13 cellular contexts compared by ENCODE assay signal in genomic region chr9:83935276-83935890, GRCh38. TPM values are rescaled to one million over a fixed set of nuclear protein-coding genes. Genes with fewer than 3 reads are reported as not detected.
DNase-seq lines count a peak whose midpoint lies in the region; FAIRE-seq and TF ChIP-seq lines count a peak whose summit lies in the region.
"Had no signal": no experiment of that assay in that cellular context is flagged by ENCODE, and none has a peak within 500 bp of the region (broad histone marks: within the 10 kb centered on the region; RNA-seq: fewer than 3 reads in every experiment).

No MANE protein-coding gene starts in this region.

- DNase-seq in H54 (ENCODE audit: insufficient read length, low spot score) (no peak), OCI-M1 (lab: John Stamatoyannopoulos, UW) (peak; percentile 23), epithelial cell of esophagus (ENCODE audit: low read depth) (peak; percentile 61), retinal pigment epithelial cell (ENCODE audit: low read depth) (peak; percentile 88), posterior vena cava (ENCODE audit: low spot score) (no peak), coronary artery (ENCODE audit: low spot score) (no peak), NCI-H146 (lab: John Stamatoyannopoulos, UW) (no peak)
- no peak for DNase-seq in CD4-positive, alpha-beta memory T cell
- DNase-seq: activated CD8-positive, alpha-beta memory T cell treated with anti-CD3 and anti-CD28 coated beads for 24 hours; kidney had no signal

- no peaks in the 10 kb centered on the region for H3K36me3 ChIP-seq in CD4-positive, alpha-beta memory T cell (ENCODE audit: insufficient read depth, low read length)

- peak overlapping the region in 1 of 7 donors; percentile 37 for H3K27ac Mint-ChIP-seq in CD4-positive, alpha-beta memory T cell
- H3K27ac Mint-ChIP-seq: stimulated activated naive CD8-positive, alpha-beta T cell treated with anti-CD3 and anti-CD28 coated beads, Interleukin-15, Interleukin-2, amounts not matched to agents 100 ng/mL and 50 ng/mL, for 24 hours had no signal

- FAIRE-seq in H54 (lab: Jason Lieb, UNC) = peak; percentile 92
- FAIRE-seq: kidney had no signal

- no peak overlapping the region for H3K27ac ChIP-seq in CD4-positive, alpha-beta memory T cell (ENCODE audit: low read depth, low read length)
- no peak overlapping the region for H3K27ac ChIP-seq in coronary artery

- H3K4me1 ChIP-seq in CD4-positive, alpha-beta memory T cell (ENCODE audit: insufficient read depth, low read length) = no peaks in the 10 kb centered on the region

- CTCF ChIA-PET in CD4-positive, alpha-beta memory T cell (lab: Charles Lee; ENCODE audit: partially characterized antibody) = interaction anchor here (0.6 to 3.5 kb wide), 4 partner anchors 238 to 329 kb away, joined by 3 to 23 read pairs (median 8); no protein-coding TSS in a partner anchor

- H3K9me3 Mint-ChIP-seq in CD4-positive, alpha-beta memory T cell = no peaks in the 10 kb centered on the region
- H3K9me3 Mint-ChIP-seq: central memory CD8-positive, alpha-beta T cell; stimulated activated naive CD8-positive, alpha-beta T cell treated with anti-CD3 and anti-CD28 coated beads, Interleukin-15, Interleukin-2, amounts not matched to agents 100 ng/mL and 50 ng/mL, for 24 hours had no signal

- peaks cover 6% of the 10 kb centered on the region in 2 donors for H3K36me3 Mint-ChIP-seq in CD4-positive, alpha-beta memory T cell

- H3K27me3 ChIP-seq in CD4-positive, alpha-beta memory T cell (ENCODE audit: insufficient read depth, low read length) = no peaks in the 10 kb centered on the region

- no peak for TF ChIP-seq POLR2A in H54 (IDR thresholded peaks at IDR 0.05; ENCODE audit: low read depth, low read length)

- H3K27me3 Mint-ChIP-seq in CD4-positive, alpha-beta memory T cell = no peaks in the 10 kb centered on the region
- H3K27me3 Mint-ChIP-seq: central memory CD8-positive, alpha-beta T cell; stimulated activated naive CD8-positive, alpha-beta T cell treated with anti-CD3 and anti-CD28 coated beads, Interleukin-15, Interleukin-2, amounts not matched to agents 100 ng/mL and 50 ng/mL, for 24 hours had no signal

- no peak overlapping the region for H3K4me3 Mint-ChIP-seq in CD4-positive, alpha-beta memory T cell
- H3K4me3 Mint-ChIP-seq: central memory CD8-positive, alpha-beta T cell; stimulated activated naive CD8-positive, alpha-beta T cell treated with anti-CD3 and anti-CD28 coated beads, Interleukin-15, Interleukin-2, amounts not matched to agents 100 ng/mL and 50 ng/mL, for 24 hours had no signal

- no peaks in the 10 kb centered on the region for H3K9me3 ChIP-seq in CD4-positive, alpha-beta memory T cell (ENCODE audit: control insufficient read depth in 1 of 2, low read length in 2 of 2)

- POLR2A ChIA-PET in CD4-positive, alpha-beta memory T cell (lab: Charles Lee; ENCODE audit: partially characterized antibody) = no interaction called here

- no peak for TF ChIP-seq CTCF in epithelial cell of esophagus (IDR thresholded peaks at IDR 0.05; ENCODE audit: insufficient read depth, low read depth, low read length, missing control alignments)
- TF ChIP-seq CTCF in retinal pigment epithelial cell (conservative IDR thresholded peaks at IDR 0.05; ENCODE audit: low read depth, low read length) = no peak
- no peak for TF ChIP-seq CTCF in coronary artery (IDR thresholded peaks at IDR 0.05)

- peaks cover 4 to 12% (median 10%) of the 10 kb centered on the region in 4 donors for H3K4me1 Mint-ChIP-seq in CD4-positive, alpha-beta memory T cell
- H3K4me1 Mint-ChIP-seq: central memory CD8-positive, alpha-beta T cell had no signal

- no peak overlapping the region for H3K4me3 ChIP-seq in epithelial cell of esophagus (ENCODE audit: low read length)
- H3K4me3 ChIP-seq in retinal pigment epithelial cell (ENCODE audit: low read length) = no peak overlapping the region
- H3K4me3 ChIP-seq in CD4-positive, alpha-beta memory T cell (ENCODE audit: low read length in 2 of 2) = no peak overlapping the region
- H3K4me3 ChIP-seq in coronary artery = no peak overlapping the region
- H3K4me3 ChIP-seq: smooth muscle cell had no signal

- intact Hi-C loops in CD4-positive, alpha-beta memory T cell (cut with micrococcal nuclease) = no loop called here
- intact Hi-C loops in posterior vena cava (cut with DNase I) = loop anchor here in 1 of 2 donors (5.0 kb wide), 2 partner anchors 237 to 377 kb away; no protein-coding TSS in a partner anchor

RNA-seq across cellular contexts. Expression of gene KIF27, which starts 14.2 kb away (rescaled TPM):
- total RNA-seq in CD4-positive, alpha-beta memory T cell = 1 to 10 TPM; 4.7 to 5.2 TPM
- 1 to 10 TPM; 1.5 to 2.1 TPM for polyA plus RNA-seq in CD4-positive, alpha-beta memory T cell
- total RNA-seq in posterior vena cava = 1 to 10 TPM; 5.0 to 6.1 TPM

RNA-seq across cellular contexts. Expression of gene HNRNPK, which starts 44.6 kb away (rescaled TPM):
- 100 to 1,000 TPM; 539 to 562 TPM for total RNA-seq in CD4-positive, alpha-beta memory T cell
- 1,000 to 10,000 TPM in 1 of 2 donors, 100 to 1,000 TPM in 1; 898 to 1,109 TPM for polyA plus RNA-seq in CD4-positive, alpha-beta memory T cell
- 100 to 1,000 TPM; 343 to 360 TPM for total RNA-seq in posterior vena cava

RNA-seq across cellular contexts. Expression of gene RMI1, which starts 45.2 kb away (rescaled TPM):
- total RNA-seq in CD4-positive, alpha-beta memory T cell = 1 to 10 TPM; 6.7 to 7.3 TPM
- polyA plus RNA-seq in CD4-positive, alpha-beta memory T cell = 1 to 10 TPM; 5.6 to 6.3 TPM
- 1 to 10 TPM; 3.7 to 4.0 TPM for total RNA-seq in posterior vena cava

Comparison
In these comparisons a context has a peak if more than half of its experiments do, and no peak if none do; other contexts are left out.
1. DNase-seq: peak in OCI-M1 (single experiment), epithelial cell of esophagus (single experiment) and retinal pigment epithelial cell (single experiment); none in H54 (single experiment), CD4-positive, alpha-beta memory T cell (0 of 5), posterior vena cava (single experiment), coronary artery (single experiment) and NCI-H146 (single experiment).